Comparison of ENCODE assay signal across 8 cellular contexts in the genomic region with DNA sequence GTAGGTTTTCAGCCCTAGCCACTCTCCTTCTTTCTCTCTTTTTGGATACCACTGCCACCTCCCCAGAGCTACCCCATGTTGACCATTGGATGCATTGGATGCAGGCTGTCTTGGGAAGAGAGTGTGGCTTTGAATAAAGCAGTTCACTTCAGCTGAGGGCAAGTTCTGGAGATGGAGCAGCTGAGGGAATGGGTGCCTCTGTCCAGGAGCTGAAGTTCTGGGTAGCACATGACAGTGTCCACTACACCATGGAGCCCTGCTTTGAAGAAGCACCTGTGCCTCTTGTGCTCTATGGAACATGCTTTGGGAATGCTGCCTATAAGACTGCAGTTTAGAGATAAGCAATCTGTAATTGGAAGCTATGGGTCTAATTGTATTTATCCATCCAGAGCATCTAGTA.
"Had no signal": no experiment of that assay in that cellular context is flagged by ENCODE, and none has a peak within 500 bp of the region (broad histone marks: within the 10 kb centered on the region; RNA-seq: fewer than 3 reads in every experiment).

No MANE protein-coding gene starts in this region.

- DNase-seq: GDM1, GF-D8 had no signal

- FAIRE-seq: G401.6, GM12878, GM12891, GM12892, GM18507, GM19239 had no signal

- H3K4me3 ChIP-seq: GM12878 had no signal

- ATAC-seq: GM12878 had no signal
